23 cellular contexts compared by ENCODE assay signal in the genomic region with DNA sequence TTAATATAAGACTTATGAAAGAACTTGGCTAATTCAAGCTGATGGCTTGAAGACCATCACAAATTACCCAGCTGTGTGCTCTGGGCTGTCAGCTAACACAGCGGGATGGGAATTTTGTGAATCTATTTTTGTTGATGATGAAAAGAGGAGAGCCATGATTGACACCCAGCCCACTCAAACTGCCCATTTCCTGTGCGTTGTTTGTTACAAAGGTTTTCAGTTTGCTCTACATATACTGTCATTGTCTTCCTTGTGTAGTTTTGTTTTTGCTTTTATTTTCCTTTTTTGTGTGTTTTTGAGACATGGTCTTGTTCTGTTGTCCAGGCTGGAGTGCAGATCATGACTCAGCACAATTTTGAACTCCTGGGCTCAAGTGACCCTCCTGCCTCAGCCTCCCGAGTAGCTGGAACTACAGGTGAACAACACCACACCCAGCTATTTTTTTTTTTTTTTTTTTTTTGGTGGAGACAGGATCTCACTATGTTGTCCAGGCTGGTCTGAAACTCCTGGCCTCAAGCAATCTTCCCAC.
"Had no signal": no experiment of that assay in that cellular context is flagged by ENCODE, and none has a peak within 500 bp of the region (broad histone marks: within the 10 kb centered on the region; RNA-seq: fewer than 3 reads in every experiment).

No MANE protein-coding gene starts in this region.

- H3K36me3 ChIP-seq: esophagus squamous epithelium, left ventricle myocardium inferior, lower lobe of right lung, sigmoid colon, stomach, thoracic aorta, transverse colon had no signal

- H3K27me3 Mint-ChIP-seq: dendritic cell treated with granulocyte-macrophage colony-stimulating factor and Interleukin-4, amounts not matched to agents 40 ng/mL and 50 ng/mL, for 4 days; effector memory CD8-positive, alpha-beta T cell had no signal

- H3K4me3 ChIP-seq: esophagus squamous epithelium, left ventricle myocardium inferior, lower lobe of right lung, sigmoid colon, skin epidermis, stomach, thoracic aorta, transverse colon had no signal

- DNase-seq: effector memory CD8-positive, alpha-beta T cell; esophagus squamous epithelium; foreskin fibroblast; immature natural killer cell; left cardiac atrium; left ventricle myocardium inferior; lower lobe of right lung; natural killer cell; posterior cingulate gyrus; sigmoid colon; stimulated activated CD4-positive, alpha-beta T cell treated with anti-CD3 and anti-CD28 coated beads, Interleukin-2, amount 100 ng/mL, for 24 hours; stimulated activated CD4-positive, alpha-beta T cell treated with anti-CD3 and anti-CD28 coated beads, Interleukin-4, amount 100 ng/mL, for 4 hours; stimulated activated naive B cell treated with anti-CD40 and anti-IgM and Interleukin-4, amounts not matched to agents 10 μg/mL and 1 μg/mL and 100 μg/mL, for 72 hours; stomach; substantia nigra; transverse colon had no signal

- H3K4me1 ChIP-seq: esophagus squamous epithelium, lower lobe of right lung, sigmoid colon, transverse colon had no signal

- FAIRE-seq: keratinocyte had no signal

- H3K27me3 ChIP-seq: esophagus squamous epithelium, sigmoid colon, stomach, transverse colon had no signal

- H3K9me3 Mint-ChIP-seq: dendritic cell treated with granulocyte-macrophage colony-stimulating factor and Interleukin-4, amounts not matched to agents 40 ng/mL and 50 ng/mL, for 4 days; memory B cell; mesothelial cell of epicardium had no signal

- H3K27ac ChIP-seq: esophagus squamous epithelium, left ventricle myocardium inferior, lower lobe of right lung, sigmoid colon, skin epidermis, stomach, thoracic aorta, transverse colon had no signal

- H3K4me3 Mint-ChIP-seq: dendritic cell treated with granulocyte-macrophage colony-stimulating factor and Interleukin-4, amounts not matched to agents 40 ng/mL and 50 ng/mL, for 4 days; effector memory CD8-positive, alpha-beta T cell; immature natural killer cell; memory B cell; mesothelial cell of epicardium; natural killer cell; neural crest cell; stimulated activated naive B cell treated with anti-CD40 and anti-IgM and Interleukin-4, amounts not matched to agents 10 μg/mL and 1 μg/mL and 100 μg/mL, for 72 hours had no signal

- H3K4me1 Mint-ChIP-seq: immature natural killer cell; natural killer cell; stimulated activated naive B cell treated with anti-CD40 and anti-IgM and Interleukin-4, amounts not matched to agents 10 μg/mL and 1 μg/mL and 100 μg/mL, for 72 hours had no signal

- H3K9me3 ChIP-seq: esophagus squamous epithelium, left ventricle myocardium inferior, lower lobe of right lung, sigmoid colon, thoracic aorta, transverse colon had no signal

- H3K36me3 Mint-ChIP-seq: immature natural killer cell; mesothelial cell of epicardium; natural killer cell; stimulated activated naive B cell treated with anti-CD40 and anti-IgM and Interleukin-4, amounts not matched to agents 10 μg/mL and 1 μg/mL and 100 μg/mL, for 72 hours had no signal

- H3K27ac Mint-ChIP-seq: dendritic cell treated with granulocyte-macrophage colony-stimulating factor and Interleukin-4, amounts not matched to agents 40 ng/mL and 50 ng/mL, for 4 days; effector memory CD8-positive, alpha-beta T cell; immature natural killer cell; memory B cell; mesothelial cell of epicardium; natural killer cell; stimulated activated naive B cell treated with anti-CD40 and anti-IgM and Interleukin-4, amounts not matched to agents 10 μg/mL and 1 μg/mL and 100 μg/mL, for 72 hours had no signal

- ATAC-seq: effector memory CD8-positive, alpha-beta T cell; left cardiac atrium; lower lobe of right lung; natural killer cell; stimulated activated naive B cell treated with anti-CD40 and anti-IgM and Interleukin-4, amounts not matched to agents 10 μg/mL and 1 μg/mL and 100 μg/mL, for 72 hours had no signal
